Comparison of ENCODE assay signal across 28 cellular contexts in genomic region chr11:134170177-134170908, GRCh38.
"Had no signal": no experiment of that assay in that cellular context is flagged by ENCODE, and none has a peak within 500 bp of the region (broad histone marks: within the 10 kb centered on the region; RNA-seq: fewer than 3 reads in every experiment).

No MANE protein-coding gene starts in this region.

- H3K4me1 ChIP-seq: colonic mucosa, foreskin keratinocyte, heart left ventricle, left lung, sigmoid colon, stomach, tibial artery had no signal

- H3K4me3 ChIP-seq: colonic mucosa, dorsolateral prefrontal cortex, heart left ventricle, left lung, lung, sigmoid colon, stomach, tibial artery had no signal

- DNase-seq: activated CD4-positive, alpha-beta memory T cell treated with anti-CD3 and anti-CD28 coated beads for 36 hours; activated CD4-positive, alpha-beta T cell treated with anti-CD3 and anti-CD28 coated beads, Interleukin-2, amount 10 ng/mL, durations not matched to agents 24 days and 14 days; activated CD4-positive, CD25-positive, alpha-beta regulatory T cell treated with anti-CD3 and anti-CD28 coated beads, Interleukin-2, amount 50 U/mL, for 72 hours; activated CD8-positive, alpha-beta memory T cell treated with anti-CD3 and anti-CD28 coated beads, Interleukin-2, amount 50 U/mL, for 4 hours; activated gamma-delta T cell treated with Interleukin-2 at 50 U/mL for 16 hours; activated naive CD4-positive, alpha-beta T cell treated with anti-CD3 and anti-CD28 coated beads, Interleukin-2, amount 50 U/mL, for 16 hours; activated T-cell treated with anti-CD3 and anti-CD28 coated beads, Interleukin-2, amount 50 U/mL, for 1 hour; colonic mucosa; dorsolateral prefrontal cortex; effector memory CD4-positive, alpha-beta T cell; foreskin keratinocyte; heart left ventricle; left lung; retina; sigmoid colon; small intestine; stimulated activated CD4-positive, alpha-beta T cell treated with anti-CD3 and anti-CD28 coated beads, Interleukin-4, amount 100 ng/mL, for 4 hours; stimulated activated CD8-positive, alpha-beta memory T cell treated with anti-CD3 and anti-CD28 coated beads, Interleukin-4, amount 100 ng/mL, for 48 hours; stimulated activated naive B cell treated with anti-CD40 and anti-IgM and Interleukin-4, amounts not matched to agents 10 μg/mL and 1 μg/mL and 100 μg/mL, for 72 hours; stomach; T-helper 17 cell; T1000; tibial artery had no signal

- H3K27ac Mint-ChIP-seq: activated CD4-positive, alpha-beta memory T cell treated with anti-CD3 and anti-CD28 coated beads for 36 hours; activated CD4-positive, alpha-beta T cell treated with anti-CD3 and anti-CD28 coated beads, Interleukin-2, amount 10 ng/mL, durations not matched to agents 24 days and 14 days; activated T-helper 1 cell treated with anti-CD3 and anti-CD28 coated beads, Interleukin-12 subunit alpha, Interleukin-12 subunit beta, Interleukin-2, Interleukin-4 antibody, amounts not matched to agents 30 ng/mL and 10 ng/mL and 1 ng/mL, durations not matched to agents 14 hours and 24 hours and 36 hours; nephron; progenitor cell of endocrine pancreas; stimulated activated naive B cell treated with anti-CD40 and anti-IgM and Interleukin-4, amounts not matched to agents 10 μg/mL and 1 μg/mL and 100 μg/mL, for 72 hours; T-helper 17 cell had no signal

- H3K9me3 Mint-ChIP-seq: activated CD4-positive, alpha-beta memory T cell treated with anti-CD3 and anti-CD28 coated beads for 36 hours; activated CD4-positive, alpha-beta T cell treated with anti-CD3 and anti-CD28 coated beads, Interleukin-2, amount 10 ng/mL, durations not matched to agents 24 days and 14 days; activated T-helper 1 cell treated with anti-CD3 and anti-CD28 coated beads, Interleukin-12 subunit alpha, Interleukin-12 subunit beta, Interleukin-2, Interleukin-4 antibody, amounts not matched to agents 30 ng/mL and 10 ng/mL and 1 ng/mL, durations not matched to agents 14 hours and 24 hours and 36 hours; stimulated activated naive B cell treated with anti-CD40 and anti-IgM and Interleukin-4, amounts not matched to agents 10 μg/mL and 1 μg/mL and 100 μg/mL, for 72 hours had no signal

- H3K9me3 ChIP-seq: colonic mucosa, heart left ventricle, left lung, sigmoid colon, stomach, tibial artery had no signal

- H3K4me1 Mint-ChIP-seq: activated CD4-positive, alpha-beta T cell treated with anti-CD3 and anti-CD28 coated beads, Interleukin-2, amount 10 ng/mL, durations not matched to agents 24 days and 14 days; nephron; stimulated activated naive B cell treated with anti-CD40 and anti-IgM and Interleukin-4, amounts not matched to agents 10 μg/mL and 1 μg/mL and 100 μg/mL, for 72 hours; T-helper 17 cell had no signal

- H3K4me3 Mint-ChIP-seq: activated CD4-positive, alpha-beta memory T cell treated with anti-CD3 and anti-CD28 coated beads for 36 hours; activated CD4-positive, alpha-beta T cell treated with anti-CD3 and anti-CD28 coated beads, Interleukin-2, amount 10 ng/mL, durations not matched to agents 24 days and 14 days; activated T-helper 1 cell treated with anti-CD3 and anti-CD28 coated beads, Interleukin-12 subunit alpha, Interleukin-12 subunit beta, Interleukin-2, Interleukin-4 antibody, amounts not matched to agents 30 ng/mL and 10 ng/mL and 1 ng/mL, durations not matched to agents 14 hours and 24 hours and 36 hours; nephron; stimulated activated naive B cell treated with anti-CD40 and anti-IgM and Interleukin-4, amounts not matched to agents 10 μg/mL and 1 μg/mL and 100 μg/mL, for 72 hours; T-helper 17 cell had no signal

- H3K27me3 ChIP-seq: colonic mucosa, dorsolateral prefrontal cortex, foreskin keratinocyte, heart left ventricle, left lung, sigmoid colon, stomach, tibial artery had no signal

- H3K27ac ChIP-seq: colonic mucosa, dorsolateral prefrontal cortex, foreskin keratinocyte, heart left ventricle, left lung, sigmoid colon, stomach, tibial artery had no signal

- H3K36me3 ChIP-seq: colonic mucosa had no signal

- H3K27me3 Mint-ChIP-seq: activated CD4-positive, alpha-beta memory T cell treated with anti-CD3 and anti-CD28 coated beads for 36 hours; activated CD4-positive, alpha-beta T cell treated with anti-CD3 and anti-CD28 coated beads, Interleukin-2, amount 10 ng/mL, durations not matched to agents 24 days and 14 days; progenitor cell of endocrine pancreas; stimulated activated naive B cell treated with anti-CD40 and anti-IgM and Interleukin-4, amounts not matched to agents 10 μg/mL and 1 μg/mL and 100 μg/mL, for 72 hours; T-helper 17 cell had no signal

- ATAC-seq: esophagus mucosa; foreskin keratinocyte; heart left ventricle; left lung; stimulated activated naive B cell treated with anti-CD40 and anti-IgM and Interleukin-4, amounts not matched to agents 10 μg/mL and 1 μg/mL and 100 μg/mL, for 72 hours; T-helper 17 cell had no signal
